ENCODE assay signal across 8 cellular contexts in the genomic region with DNA sequence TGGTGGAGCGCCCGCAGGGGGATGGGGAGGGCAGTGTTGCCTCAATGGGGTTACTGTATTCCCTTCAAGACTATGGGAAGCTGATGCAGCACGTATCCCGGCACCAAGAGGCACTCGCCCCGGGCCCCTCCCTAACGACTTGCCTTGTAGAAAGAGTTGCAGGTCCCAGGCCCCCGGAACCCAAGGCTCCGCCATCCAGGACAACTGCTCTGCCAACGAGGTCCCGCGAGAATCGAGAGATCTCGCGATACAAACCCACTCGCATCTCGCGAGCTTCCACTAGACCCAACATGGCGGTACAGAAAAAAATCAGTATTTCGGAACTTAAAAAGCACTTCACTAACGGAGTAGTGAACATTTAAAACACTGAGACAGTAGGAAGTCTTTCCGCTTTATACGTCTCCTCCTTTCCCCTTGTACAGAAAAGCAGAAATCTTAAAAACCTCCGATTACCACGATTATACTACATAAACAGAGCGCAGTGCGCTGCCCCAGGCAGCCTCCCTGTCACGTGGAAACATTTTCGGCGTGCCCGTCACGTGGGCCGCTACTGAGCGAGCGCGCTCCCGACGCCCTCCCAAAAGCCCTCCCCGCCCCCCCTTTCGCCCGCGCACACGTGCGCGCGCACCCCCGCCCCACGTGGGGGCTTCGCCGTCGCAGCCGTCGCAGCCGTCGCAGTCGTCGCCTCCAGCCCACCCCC. TPM values are rescaled to one million over a fixed set of nuclear protein-coding genes. Genes with fewer than 3 reads are reported as not detected.
A peak's percentile ranks its signal among the peaks of the same experiment; 100 is the strongest.
DNase-seq lines count a peak whose midpoint lies in the region; ATAC-seq, FAIRE-seq and TF ChIP-seq lines count a peak whose summit lies in the region.

TSS of gene ZZZ3 (minus strand) at position 217 of the 700 bp plus-strand sequence. CDS start 49,304 bp downstream, outside the sequence.

- BruUV-seq in HepG2 (replicated peaks; lab: Mats Ljungman, UMichigan), result no TSS peak

- peak; percentile 66 for FAIRE-seq in HepG2 (lab: Jason Lieb, UNC)

- TF ChIP-seq EP300 in HepG2 (IDR thresholded peaks at IDR 0.05; ENCODE audit: low read depth in 2 of 2, low read length in 2 of 2), result 0 out of 4 replicates have a peak, but pooled peaks of 1 of the 2 experiments have one; percentile 14
- TF ChIP-seq EP300 in HepG2 (CRISPR knock-in tag; IDR thresholded peaks at IDR 0.05; ENCODE audit: borderline replicate concordance), result 0 out of 2 replicates have a peak, but pooled peaks have one; percentile 6

- H3K9ac ChIP-seq in HepG2 (ENCODE audit: insufficient read depth, low read depth, low read length), result peak within 1 kb of the TSS; percentile 99

- POLR2A ChIA-PET in HepG2 (lab: Yijun Ruan, JAX), result interaction anchor here (0.8 to 2.4 kb wide), 8 partner anchors 21 to 463 kb away, joined by 3 to 10 read pairs (median 4); partner anchors contain the start of genes DNAJB4, MIGA1, PIGK and USP33

- DNase-seq in C1 segment of cervical spinal cord (lab: John Stamatoyannopoulos, UW) (peak; percentile 33 to 95 (median 89)), NCI-H748 (lab: John Stamatoyannopoulos, UW; ENCODE audit: unreplicated experiment) (peak; percentile 95), dermis blood vessel endothelial cell (peak; percentile 96), HepG2 (ENCODE audit: low spot score) (peak; percentile 91)
- DNase-seq in activated CD4-positive, alpha-beta T cell treated with anti-CD3 and anti-CD28 coated beads, Interleukin-2, amount 50 U/mL, for 24 hours (ENCODE audit: low read depth in 1 of 2, low spot score in 1 of 2), result peak; percentile 73 to 85
- DNase-seq in stimulated activated CD4-positive, alpha-beta T cell treated with anti-CD3 and anti-CD28 coated beads, Interleukin-4, amount 100 ng/mL, for 1 hour, result peak; percentile 90

- H4K20me1 ChIP-seq in HepG2 (ENCODE audit: insufficient read depth, low read length), result peaks cover 36% of the 10 kb centered on the region

- peak within 1 kb of the TSS; percentile 100 for H3K27ac ChIP-seq in HepG2 (ENCODE audit: extremely low read length, insufficient read depth, low read length)

- no peaks in the 10 kb centered on the region for H3K9me3 ChIP-seq in HepG2 (ENCODE audit: low read length)

- no peaks in the 10 kb centered on the region for H3K36me3 ChIP-seq in HepG2 (replicated peaks in 1 of 2; ENCODE audit: control insufficient read depth in 1 of 2, insufficient read depth in 2 of 2, low read length in 2 of 2)

- under 1% methylated on average over 32 of the region's 57 CpGs for WGBS in HepG2 (ENCODE audit: low lambda C conversion rate)

- peak; percentile 27; the same call in 1 of the 2 replicates for TF ChIP-seq CTCF in HepG2 (CRISPR knock-in tag; IDR thresholded peaks at IDR 0.05)

- TF ChIP-seq RAD21 in HepG2 (CRISPR knock-in tag; IDR thresholded peaks at IDR 0.05), result no peak

- ATAC-seq in GM19351 (IDR thresholded peaks at IDR 0.05; ENCODE audit: unreplicated experiment) (peak; percentile 65), HG03521 (IDR thresholded peaks at IDR 0.05; ENCODE audit: unreplicated experiment) (peak; percentile 56), HepG2 (peak; percentile 75)

- TF ChIP-seq POLR2A in HepG2 (IDR thresholded peaks at IDR 0.05; ENCODE audit: insufficient read depth in 1 of 2, low read depth in 2 of 2, low read length in 2 of 2), result peak; percentile 68 to 79; a peak in 3 of 4 replicates

- peak within 1 kb of the TSS; percentile 86 to 98 (median 90) for H3K4me3 ChIP-seq in HepG2 (replicated peaks in 1 of 3; ENCODE audit: insufficient read depth in 1 of 3, low read depth in 2 of 3, low read length in 3 of 3)

- H3K4me2 ChIP-seq in HepG2 (ENCODE audit: low read depth, low read length), result peak within 1 kb of the TSS; percentile 85

- intact Hi-C loops in HepG2 (cut with micrococcal nuclease; ENCODE audit: unreplicated experiment), result loop anchor here (5.0 kb wide), 3 partner anchors 40 to 95 kb away; partner anchors contain the start of gene USP33

- peaks cover 47% of the 10 kb centered on the region for H3K4me1 ChIP-seq in HepG2 (ENCODE audit: insufficient read depth, low read length)

- CTCF ChIA-PET in HepG2 (lab: Yijun Ruan, JAX; ENCODE audit: low intra/inter-chr PET ratio, low total read pairs), result no interaction called here

- in situ Hi-C loops in HepG2 (cut with HindIII; ENCODE audit: extremely low pct_ligation_motif_present, low pct_unique_long_range_greater_than_20kb), result no loop called here

- H3K27me3 ChIP-seq in HepG2 (ENCODE audit: control insufficient read depth in 1 of 2, insufficient read depth in 2 of 2, low read length in 2 of 2), result no peaks in the 10 kb centered on the region; a peak in 1 of 5 replicates

- peak within 1 kb of the TSS; percentile 94 for H2AFZ ChIP-seq in HepG2 (ENCODE audit: low read length)

- peaks cover 48% of the 10 kb centered on the region for H3K79me2 ChIP-seq in HepG2 (ENCODE audit: insufficient read depth, low read length)

TF ChIP-seq in HepG2, 621 proteins besides CTCF, POLR2A, EP300 and RAD21 (continues in another document):
- peak; percentile 49; the same call in 1 of the 2 replicates for TF ChIP-seq ZNF598 (CRISPR knock-in tag; IDR thresholded peaks at IDR 0.05; ENCODE audit: borderline replicate concordance)
- no peak for TF ChIP-seq NFYB (CRISPR knock-in tag; IDR thresholded peaks at IDR 0.05)
- no peak for TF ChIP-seq U2AF1 (optimal IDR thresholded peaks at IDR 0.05; ENCODE audit: low read depth, low read length)
- no peak for TF ChIP-seq STAG1 (CRISPR knock-in tag; IDR thresholded peaks at IDR 0.05)
- no peak for TF ChIP-seq IKZF4 (CRISPR knock-in tag; IDR thresholded peaks at IDR 0.05; ENCODE audit: borderline replicate concordance, low read depth, not compliant biosample characterization)
- TF ChIP-seq, protein P1, sequence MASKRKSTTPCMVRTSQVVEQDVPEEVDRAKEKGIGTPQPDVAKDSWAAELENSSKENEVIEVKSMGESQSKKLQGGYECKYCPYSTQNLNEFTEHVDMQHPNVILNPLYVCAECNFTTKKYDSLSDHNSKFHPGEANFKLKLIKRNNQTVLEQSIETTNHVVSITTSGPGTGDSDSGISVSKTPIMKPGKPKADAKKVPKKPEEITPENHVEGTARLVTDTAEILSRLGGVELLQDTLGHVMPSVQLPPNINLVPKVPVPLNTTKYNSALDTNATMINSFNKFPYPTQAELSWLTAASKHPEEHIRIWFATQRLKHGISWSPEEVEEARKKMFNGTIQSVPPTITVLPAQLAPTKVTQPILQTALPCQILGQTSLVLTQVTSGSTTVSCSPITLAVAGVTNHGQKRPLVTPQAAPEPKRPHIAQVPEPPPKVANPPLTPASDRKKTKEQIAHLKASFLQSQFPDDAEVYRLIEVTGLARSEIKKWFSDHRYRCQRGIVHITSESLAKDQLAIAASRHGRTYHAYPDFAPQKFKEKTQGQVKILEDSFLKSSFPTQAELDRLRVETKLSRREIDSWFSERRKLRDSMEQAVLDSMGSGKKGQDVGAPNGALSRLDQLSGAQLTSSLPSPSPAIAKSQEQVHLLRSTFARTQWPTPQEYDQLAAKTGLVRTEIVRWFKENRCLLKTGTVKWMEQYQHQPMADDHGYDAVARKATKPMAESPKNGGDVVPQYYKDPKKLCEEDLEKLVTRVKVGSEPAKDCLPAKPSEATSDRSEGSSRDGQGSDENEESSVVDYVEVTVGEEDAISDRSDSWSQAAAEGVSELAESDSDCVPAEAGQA (IDR thresholded peaks at IDR 0.05; ENCODE audit: low read depth), result peak; percentile 54
- TF ChIP-seq, protein P1 (CRISPR knock-in tag; IDR thresholded peaks at IDR 0.05; ENCODE audit: borderline replicate concordance), result peak; percentile 35; the same call in 1 of the 2 replicates

RNA-seq across cellular contexts. Expression of gene ZZZ3, which starts in this region (rescaled TPM):
- total RNA-seq in dermis blood vessel endothelial cell (98.9 and 101 TPM in 2 replicates), HepG2 (2016; rRNA removed; fragmentation: Illumina TruSeq; extraction: Trizol) (50.2 and 58.5 TPM in 2 replicates)
- 22.0 and 23.5 TPM in 2 replicates for total RNA-seq in HepG2 (2016; cell fraction: cytosol; rRNA removed; fragmentation: Illumina TruSeq; extraction: Trizol; ENCODE audit: low read depth)
- 44.9 and 55.3 TPM in 2 replicates for total RNA-seq in HepG2 (2016; cell fraction: insoluble cytoplasmic fraction; rRNA removed; fragmentation: Illumina TruSeq; extraction: Trizol)
- total RNA-seq in HepG2 (2016; cell fraction: membrane; rRNA removed; fragmentation: Illumina TruSeq; extraction: Trizol), result 36.9 and 42.8 TPM in 2 replicates
- total RNA-seq in HepG2 (2016; cell fraction: nucleus; rRNA removed; fragmentation: Illumina TruSeq; extraction: Trizol), result 69.1 and 71.0 TPM in 2 replicates
- polyA plus RNA-seq in HepG2 (2011; rRNA removed), result 14.7 and 18.1 TPM in 2 replicates
- polyA plus RNA-seq in HepG2 (2011; cell fraction: cytosol; rRNA removed), result 7.3 and 11.9 TPM in 2 replicates
- 13.3 and 16.5 TPM in 2 replicates for polyA plus RNA-seq in HepG2 (2011; cell fraction: nucleus; rRNA removed)
- 20.2 and 23.7 TPM in 2 replicates for polyA plus RNA-seq in HepG2 (2012)
- polyA plus RNA-seq in HepG2 (2016; cell fraction: cytosol; fragmentation: Illumina TruSeq; extraction: Trizol; ENCODE audit: low read depth), result 2.3 and 2.9 TPM in 2 replicates
- polyA plus RNA-seq in HepG2 (2016; cell fraction: insoluble cytoplasmic fraction; fragmentation: Illumina TruSeq; extraction: Trizol; ENCODE audit: low read depth), result 30.4 and 32.0 TPM in 2 replicates
- 8.8 and 8.9 TPM in 2 replicates for polyA plus RNA-seq in HepG2 (2016; cell fraction: membrane; fragmentation: Illumina TruSeq; extraction: Trizol; ENCODE audit: low read depth)
- polyA plus RNA-seq in HepG2 (2016; cell fraction: nucleus; fragmentation: Illumina TruSeq; extraction: Trizol; ENCODE audit: insufficient read depth, low read depth), result 29.0 and 34.6 TPM in 2 replicates
- 19.6 and 30.8 TPM in 2 replicates for polyA minus RNA-seq in HepG2 (2011; rRNA and poly(A)+ RNA removed; ENCODE audit: low replicate concordance)
- polyA minus RNA-seq in HepG2 (2011; cell fraction: cytosol; rRNA and poly(A)+ RNA removed), result 28.1 and 31.3 TPM in 2 replicates
- polyA minus RNA-seq in HepG2 (2011; cell fraction: nucleus; rRNA and poly(A)+ RNA removed), result 142 and 155 TPM in 2 replicates

Comparison
In these comparisons a context has a peak if more than half of its experiments do, and no peak if none do; other contexts are left out.
1. Peak in every context shown above with its lines: DNase-seq, ATAC-seq, H3K4me3 ChIP-seq and H3K27ac ChIP-seq.